In the genomic region with DNA sequence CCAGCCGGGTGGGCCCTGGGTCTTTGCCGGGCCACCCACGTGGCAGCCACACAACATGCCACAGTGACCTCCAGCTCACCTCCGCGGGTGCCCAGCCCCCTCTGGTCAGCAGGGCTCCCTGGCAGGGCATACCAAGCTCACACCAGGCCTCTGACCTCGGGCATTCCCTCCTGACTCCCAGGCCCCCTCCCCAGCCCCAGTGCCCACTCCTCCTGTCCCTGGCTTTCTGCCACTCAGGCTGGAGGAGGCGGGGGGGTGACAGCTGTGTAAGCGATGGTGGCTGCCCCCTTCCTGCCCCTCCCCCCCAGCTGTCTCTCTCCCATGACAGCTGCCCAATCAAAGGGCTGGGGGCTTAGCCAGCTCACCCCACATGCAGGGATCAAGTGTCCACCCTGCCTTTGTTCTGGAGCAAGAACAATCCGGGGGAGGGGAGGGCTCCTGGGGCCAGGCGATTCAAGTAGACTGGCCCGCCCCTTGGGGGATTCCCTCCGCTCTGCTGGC, we compare ENCODE assay signal across 16 cellular contexts. TPM values are rescaled to one million over a fixed set of nuclear protein-coding genes. Genes with fewer than 3 reads are reported as not detected.
DNase-seq lines count a peak whose midpoint lies in the region; ATAC-seq and TF ChIP-seq lines count a peak whose summit lies in the region.
"Had no signal": no experiment of that assay in that cellular context is flagged by ENCODE, and none has a peak within 500 bp of the region (broad histone marks: within the 10 kb centered on the region; RNA-seq: fewer than 3 reads in every experiment).

No MANE protein-coding gene starts in this region.

- peaks cover 11% of the 10 kb centered on the region for H3K4me1 ChIP-seq in mucosa of descending colon (ENCODE audit: low read depth)
- H3K4me1 ChIP-seq in tibial nerve, result peaks cover 0 to 71% (median 34%) of the 10 kb centered on the region in 4 donors
- H3K4me1 ChIP-seq in BE2C, result peaks cover 2% of the 10 kb centered on the region; the same call in 1 of the 2 replicates

- H3K27ac ChIP-seq in caudate nucleus (ENCODE audit: low read depth, low read length), result peak overlapping the region; percentile 95
- H3K27ac ChIP-seq in tibial nerve, result peak overlapping the region in 3 of 4 donors; percentile 92 to 99 (median 95)
- H3K27ac ChIP-seq: left lung, ovary had no signal

- no peaks in the 10 kb centered on the region for H3K9me3 ChIP-seq in mucosa of descending colon
- no peaks in the 10 kb centered on the region for H3K9me3 ChIP-seq in tibial nerve
- no peaks in the 10 kb centered on the region for H3K9me3 ChIP-seq in BE2C
- H3K9me3 ChIP-seq: left lung, ovary had no signal

- H3K36me3 ChIP-seq in mucosa of descending colon (ENCODE audit: low read depth) (no peaks in the 10 kb centered on the region), tibial nerve (peaks cover 0 to 29% (median 0%) of the 10 kb centered on the region in 3 donors), BE2C (no peaks in the 10 kb centered on the region)
- H3K36me3 ChIP-seq: ovary had no signal

- no peaks in the 10 kb centered on the region for H3K27me3 ChIP-seq in tibial nerve
- no peaks in the 10 kb centered on the region for H3K27me3 ChIP-seq in BE2C
- H3K27me3 ChIP-seq: ovary had no signal

- DNase-seq in Right ventricle myocardium inferior (ENCODE audit: missing footprints) (peak; percentile 49), cardiac septum (ENCODE audit: low spot score) (no peak), caudate nucleus (lab: John Stamatoyannopoulos, UW) (peak in 39 of 61 donors; percentile 22 to 85 (median 53)), mucosa of descending colon (peak in 2 of 3 donors; percentile 31 to 46), tibial nerve (ENCODE audit: low spot score in 2 of 2) (no peak), BE2C (no peak), HCEC 1CT (no peak)
- DNase-seq in central memory CD4-positive, alpha-beta T cell, result no peak
- DNase-seq: activated CD4-positive, CD25-positive, alpha-beta regulatory T cell treated with anti-CD3 and anti-CD28 coated beads, Interleukin-2, amount 50 U/mL, for 72 hours; activated T-cell treated with anti-CD3 and anti-CD28 coated beads, Interleukin-2, amount 50 U/mL, for 1 hour; DMS79; effector memory CD8-positive, alpha-beta T cell; ovary; stimulated activated CD4-positive, alpha-beta T cell treated with anti-CD3 and anti-CD28 coated beads, Interleukin-2, amount 100 ng/mL, for 24 hours; SW 1271 had no signal

- intact Hi-C loops in Right ventricle myocardium inferior (cut with DNase I) (no loop called here), cardiac septum (cut with DNase I) (no loop called here), mucosa of descending colon (cut with DNase I, micrococcal nuclease) (no loop called here)

- ATAC-seq in Right ventricle myocardium inferior (no peak), mucosa of descending colon (no peak)
- ATAC-seq: effector memory CD8-positive, alpha-beta T cell; left lung had no signal

- 19 to 42% methylated on average over 8 to 12 of the region's 12 CpGs for WGBS in tibial nerve, 2 donors

- TF ChIP-seq EP300 in tibial nerve (IDR thresholded peaks at IDR 0.05), result no peak

- no peak for TF ChIP-seq POLR2A in tibial nerve (IDR thresholded peaks at IDR 0.05)

- H3K4me3 ChIP-seq in mucosa of descending colon (no peak overlapping the region), tibial nerve (peak overlapping the region in 1 of 4 donors; percentile 85), BE2C (ENCODE audit: low read depth, low read length) (no peak overlapping the region)
- H3K4me3 ChIP-seq: left lung, ovary had no signal

- TF ChIP-seq CTCF in mucosa of descending colon (IDR thresholded peaks at IDR 0.05), result no peak
- no peak for TF ChIP-seq CTCF in tibial nerve (IDR thresholded peaks at IDR 0.05)
- TF ChIP-seq CTCF in BE2C (IDR thresholded peaks at IDR 0.05; ENCODE audit: low read depth, low read length), result no peak

RNA-seq across cellular contexts. Expression of a gene that starts 3.3 kb away (rescaled TPM):
- 79.8 TPM for total RNA-seq in Right ventricle myocardium inferior
- total RNA-seq in cardiac septum, result 91.4 TPM
- total RNA-seq in mucosa of descending colon, result 10 to 100 TPM; 17.8 to 41.9 (median 25.9) TPM
- 1,000 to 10,000 TPM in 2 of 4 donors, 100 to 1,000 TPM in 2; 838 to 1,216 (median 1,000) TPM for total RNA-seq in tibial nerve
- polyA plus RNA-seq in BE2C (2012; ENCODE audit: insufficient read depth, insufficient read length, low read depth), result 237 TPM

RNA-seq across cellular contexts. Expression of a gene that starts 8.8 kb away (rescaled TPM):
- total RNA-seq in Right ventricle myocardium inferior, result 0.22 TPM
- 0.16 TPM for total RNA-seq in cardiac septum
- total RNA-seq in mucosa of descending colon, result under 1 TPM in 1 of 3 donors, not detected in 2; 0.22 TPM
- total RNA-seq in tibial nerve, result 1 to 10 TPM in 1 of 4 donors, under 1 TPM in 1, not detected in 2; 0.87 to 1.0 TPM
- polyA plus RNA-seq in BE2C (2012; ENCODE audit: insufficient read depth, insufficient read length, low read depth), result 1.0 TPM
- total RNA-seq: left lung had no signal

RNA-seq across cellular contexts. Expression of a gene that starts 9.8 kb away (rescaled TPM):
- 13.8 TPM for total RNA-seq in Right ventricle myocardium inferior
- total RNA-seq in cardiac septum, result 13.6 TPM
- 10 to 100 TPM; 63.4 to 84.0 (median 81.0) TPM for total RNA-seq in mucosa of descending colon
- 10 to 100 TPM; 37.5 to 61.4 (median 50.0) TPM for total RNA-seq in tibial nerve
- polyA plus RNA-seq in BE2C (2012; ENCODE audit: insufficient read depth, insufficient read length, low read depth), result 33.3 TPM

RNA-seq across cellular contexts. Expression of a gene that starts 10.9 kb away (rescaled TPM):
- 31.5 TPM for total RNA-seq in Right ventricle myocardium inferior
- total RNA-seq in cardiac septum, result 12.5 TPM
- total RNA-seq in mucosa of descending colon, result 10 to 100 TPM in 1 of 3 donors, 1 to 10 TPM in 2; 6.3 to 14.8 (median 9.1) TPM
- 10 to 100 TPM; 20.1 to 52.7 (median 22.6) TPM for total RNA-seq in tibial nerve
- polyA plus RNA-seq in BE2C (2012; ENCODE audit: insufficient read depth, insufficient read length, low read depth), result 49.5 TPM

RNA-seq across cellular contexts. Expression of a gene that starts 19.3 kb away (rescaled TPM):
- 32.3 TPM for total RNA-seq in Right ventricle myocardium inferior
- total RNA-seq in cardiac septum, result 20.3 TPM
- 100 to 1,000 TPM in 2 of 3 donors, 10 to 100 TPM in 1; 79.9 to 180 (median 133) TPM for total RNA-seq in mucosa of descending colon
- 10 to 100 TPM; 32.2 to 61.0 (median 45.6) TPM for total RNA-seq in tibial nerve
- 18.6 TPM for polyA plus RNA-seq in BE2C (2012; ENCODE audit: insufficient read depth, insufficient read length, low read depth)

Comparison
In these comparisons a context has a peak if more than half of its experiments do, and no peak if none do; other contexts are left out.
1. DNase-seq: peak in Right ventricle myocardium inferior (single experiment), caudate nucleus (39 of 61) and mucosa of descending colon (2 of 3); none in cardiac septum (single experiment), tibial nerve (0 of 2), BE2C (single experiment), central memory CD4-positive, alpha-beta T cell (single experiment) and HCEC 1CT (single experiment).